In genomic region chr17:80499536-80499935, GRCh38 we compare ENCODE assay signal across 22 cellular contexts. TPM values are rescaled to one million over a fixed set of nuclear protein-coding genes. Genes with fewer than 3 reads are reported as not detected.
DNase-seq lines count a peak whose midpoint lies in the region; ATAC-seq and TF ChIP-seq lines count a peak whose summit lies in the region.
"Had no signal": no experiment of that assay in that cellular context is flagged by ENCODE, and none has a peak within 500 bp of the region (broad histone marks: within the 10 kb centered on the region; RNA-seq: fewer than 3 reads in every experiment).

No MANE protein-coding gene starts in this region.

- H3K4me3 ChIP-seq in GM23338 (no peak overlapping the region), OCI-LY1 (ENCODE audit: low read depth, low read length, poor library complexity, severe bottlenecking) (no peak overlapping the region), rectal smooth muscle tissue (ENCODE audit: low read length) (no peak overlapping the region)
- H3K4me3 ChIP-seq: MG63 had no signal

- H3K27ac ChIP-seq in GM23338 (ENCODE audit: low read depth) (no peak overlapping the region), OCI-LY1 (ENCODE audit: low read depth, low read length, poor library complexity, severe bottlenecking) (peak overlapping the region; percentile 89), rectal smooth muscle tissue (ENCODE audit: low read depth, low read length) (peak overlapping the region; percentile 94)

- H3K9me3 Mint-ChIP-seq in GM23338 (no peaks in the 10 kb centered on the region), MCF 10A (ENCODE audit: unreplicated experiment) (no peaks in the 10 kb centered on the region), chondrocyte (ENCODE audit: low read depth) (no peaks in the 10 kb centered on the region)
- H3K9me3 Mint-ChIP-seq: CD8-positive, alpha-beta memory T cell had no signal

- H3K4me3 Mint-ChIP-seq in GM23338 (no peak overlapping the region), MCF 10A (ENCODE audit: unreplicated experiment) (no peak overlapping the region), chondrocyte (ENCODE audit: unreplicated experiment) (no peak overlapping the region)
- H3K4me3 Mint-ChIP-seq: B cell; CD14-positive monocyte; CD8-positive, alpha-beta memory T cell; H9 had no signal

- peaks cover 5% of the 10 kb centered on the region for H3K4me1 Mint-ChIP-seq in GM23338
- peaks cover 12% of the 10 kb centered on the region for H3K4me1 Mint-ChIP-seq in MCF 10A (ENCODE audit: insufficient read depth, unreplicated experiment)
- H3K4me1 Mint-ChIP-seq in chondrocyte (ENCODE audit: low read depth): peaks cover 41% of the 10 kb centered on the region
- H3K4me1 Mint-ChIP-seq: CD14-positive monocyte had no signal

- no peaks in the 10 kb centered on the region for H3K36me3 ChIP-seq in GM23338 (ENCODE audit: insufficient read depth)
- no peaks in the 10 kb centered on the region for H3K36me3 ChIP-seq in OCI-LY1 (ENCODE audit: insufficient read depth, low read length)
- no peaks in the 10 kb centered on the region for H3K36me3 ChIP-seq in rectal smooth muscle tissue (ENCODE audit: control insufficient read depth, insufficient read depth, low read length)
- H3K36me3 ChIP-seq: MG63 had no signal

- intact Hi-C loops in MCF 10A (cut with micrococcal nuclease): no loop called here

- DNase-seq in GM23338 (ENCODE audit: low spot score) (no peak), left kidney (ENCODE audit: low read depth, low spot score) (peak; percentile 83), NCI-H187 treated with DMSO at 0.1 percent for 48 hours (lab: John Stamatoyannopoulos, UW) (no peak), MCF 10A (ENCODE audit: unreplicated experiment) (no peak), chondrocyte (ENCODE audit: low spot score) (no peak)
- DNase-seq: Calu3; CD8-positive, alpha-beta memory T cell; DND-41; H9; KBM-7; MG63; NCI-H1105 treated with DMSO at 0.1 percent for 48 hours; NCI-H2029 treated with DMSO at 0.1 percent for 48 hours; NCI-H2227 treated with DMSO at 0.1 percent for 48 hours; NCI-H69; SIG-M5; SK-N-SH had no signal

- H3K27ac Mint-ChIP-seq in GM23338: no peak overlapping the region
- no peak overlapping the region for H3K27ac Mint-ChIP-seq in MCF 10A (ENCODE audit: low read depth, unreplicated experiment)
- H3K27ac Mint-ChIP-seq in chondrocyte (ENCODE audit: unreplicated experiment): no peak overlapping the region
- H3K27ac Mint-ChIP-seq: B cell; CD14-positive monocyte; CD8-positive, alpha-beta memory T cell; H9 had no signal

- CTCF ChIA-PET in MCF 10A (lab: Yijun Ruan, JAX): no interaction called here

- peak overlapping the region; percentile 66; the same call in 1 of the 2 replicates for H2AFZ ChIP-seq in GM23338
- no peak overlapping the region for H2AFZ ChIP-seq in OCI-LY1 (ENCODE audit: low read length)

- H3K4me1 ChIP-seq in GM23338 (ENCODE audit: insufficient read depth): no peaks in the 10 kb centered on the region
- H3K4me1 ChIP-seq in OCI-LY1 (ENCODE audit: insufficient read depth, low read length, severe bottlenecking): peaks cover 45% of the 10 kb centered on the region
- peaks cover 15% of the 10 kb centered on the region for H3K4me1 ChIP-seq in rectal smooth muscle tissue (ENCODE audit: control insufficient read depth, insufficient read depth, low read length)

- BruUV-seq in MCF 10A (replicated peaks; lab: Mats Ljungman, UMichigan): no TSS peak

- H3K36me3 Mint-ChIP-seq in GM23338 (ENCODE audit: low read depth) (peaks cover 3% of the 10 kb centered on the region; the same call in 1 of the 3 replicates), MCF 10A (ENCODE audit: insufficient read depth, unreplicated experiment) (peaks cover 5% of the 10 kb centered on the region), chondrocyte (ENCODE audit: low read depth) (no peaks in the 10 kb centered on the region)
- H3K36me3 Mint-ChIP-seq: CD14-positive monocyte; CD8-positive, alpha-beta memory T cell had no signal

- H3K27me3 ChIP-seq in GM23338 (ENCODE audit: insufficient read depth): no peaks in the 10 kb centered on the region
- no peaks in the 10 kb centered on the region; the same call in 1 of the 2 replicates for H3K27me3 ChIP-seq in OCI-LY1 (ENCODE audit: insufficient read depth, low read length)
- no peaks in the 10 kb centered on the region for H3K27me3 ChIP-seq in rectal smooth muscle tissue (ENCODE audit: control insufficient read depth, insufficient read depth, low read length)

- H3K4me2 ChIP-seq in GM23338 (no peak overlapping the region), OCI-LY1 (ENCODE audit: low read length) (no peak overlapping the region)
- H3K4me2 ChIP-seq: SK-N-SH had no signal

- peaks cover 4% of the 10 kb centered on the region; the same call in 1 of the 2 replicates for H3K9me3 ChIP-seq in OCI-LY1 (ENCODE audit: low read length)
- H3K9me3 ChIP-seq: MG63, SK-N-SH had no signal

- H4K20me1 ChIP-seq in GM23338 (replicated peaks; ENCODE audit: insufficient read depth): no peaks in the 10 kb centered on the region
- H4K20me1 ChIP-seq in OCI-LY1 (ENCODE audit: insufficient read depth, low read length): no peaks in the 10 kb centered on the region

- POLR2A ChIA-PET in MCF 10A (lab: Yijun Ruan, JAX): no interaction called here

- TF ChIP-seq CTCF in GM23338 (conservative IDR thresholded peaks at IDR 0.05; ENCODE audit: low read depth in 2 of 2) (no peak), OCI-LY1 (IDR thresholded peaks at IDR 0.05; ENCODE audit: low read length) (no peak), MCF 10A (IDR thresholded peaks at IDR 0.05; ENCODE audit: unreplicated experiment) (no peak), chondrocyte (IDR thresholded peaks at IDR 0.05) (no peak)

- H3K79me2 ChIP-seq in GM23338 (replicated peaks; ENCODE audit: insufficient read depth) (no peaks in the 10 kb centered on the region), OCI-LY1 (ENCODE audit: insufficient read depth, low read length) (no peaks in the 10 kb centered on the region)

- H3K9ac ChIP-seq in OCI-LY1 (ENCODE audit: low read length) (0 out of 2 replicates have a peak overlapping the region, but pooled peaks have one; percentile 76), rectal smooth muscle tissue (ENCODE audit: low read length) (no peak overlapping the region)
- H3K9ac ChIP-seq: SK-N-SH had no signal

- H3K27me3 Mint-ChIP-seq in GM23338 (ENCODE audit: insufficient read depth, low read depth, poor library complexity) (peaks cover 19% of the 10 kb centered on the region), MCF 10A (ENCODE audit: insufficient read depth, unreplicated experiment) (no peaks in the 10 kb centered on the region), chondrocyte (ENCODE audit: low read depth) (no peaks in the 10 kb centered on the region)

- no peaks in the 10 kb centered on the region for H3K9me2 ChIP-seq in GM23338 (ENCODE audit: insufficient read depth)
- no peaks in the 10 kb centered on the region for H3K9me2 ChIP-seq in OCI-LY1 (ENCODE audit: low read depth, low read length)
- H3K9me2 ChIP-seq: SK-N-SH had no signal

- H3F3A ChIP-seq in GM23338 (replicated peaks; ENCODE audit: low read depth) (no peaks in the 10 kb centered on the region), OCI-LY1 (ENCODE audit: insufficient read depth, low read length) (0 out of 2 replicates have a peak, but pooled peaks cover 9% of the 10 kb centered on the region)

- peak; percentile 51 for ATAC-seq in GM23338
- ATAC-seq: Panc1 had no signal

TF ChIP-seq in GM23338, 12 proteins besides CTCF, POLR2A, EP300 and RAD21 (continues in another document):
- no peak for TF ChIP-seq EZH2phosphoT487 (IDR thresholded peaks at IDR 0.05; ENCODE audit: unreplicated experiment)
- TF ChIP-seq EZH2 (IDR thresholded peaks at IDR 0.05; ENCODE audit: low read depth, unreplicated experiment): no peak
- TF ChIP-seq CREB1 (CRISPR knock-in tag; IDR thresholded peaks at IDR 0.05; ENCODE audit: low read depth): no peak

RNA-seq across cellular contexts. Expression of gene NPTX1, which starts 23.1 kb away (rescaled TPM):
- total RNA-seq in GM23338 (2014; rRNA removed; shearing (Covaris generic)): 20.1 and 20.5 TPM in 2 replicates
- polyA plus RNA-seq in GM23338 (2016; fragmentation: Nextera tagmentation; extraction: Ambion mirVana): 3.4 and 4.1 TPM in 2 replicates
- total RNA-seq in MCF 10A (2022) (not detected in 2 replicates), chondrocyte (16.1 to 20.3 TPM (median 16.5 TPM) in 3 replicates)
- polyA plus RNA-seq: CD14-positive monocyte; CD8-positive, alpha-beta memory T cell had no signal

RNA-seq across cellular contexts. Expression of gene RPTOR, which starts 45.1 kb away (rescaled TPM):
- 33.0 and 38.0 TPM in 2 replicates for total RNA-seq in GM23338 (2014; rRNA removed; shearing (Covaris generic))
- 7.0 and 9.5 TPM in 2 replicates for polyA plus RNA-seq in GM23338 (2016; fragmentation: Nextera tagmentation; extraction: Ambion mirVana)
- total RNA-seq in MCF 10A (2022) (41.3 and 46.6 TPM in 2 replicates), chondrocyte (30.7 to 44.8 TPM (median 30.9 TPM) in 3 replicates)

Comparison
In these comparisons a context has a peak if more than half of its experiments do, and no peak if none do; other contexts are left out.
1. RNA of gene NPTX1, which starts 23.1 kb away (total RNA-seq): 20.1 to 20.5 TPM in GM23338 and 16.1 to 20.3 TPM in chondrocyte; not detected in MCF 10A; every median in the first group is over 10 times any median in the second.